In the genomic region with DNA sequence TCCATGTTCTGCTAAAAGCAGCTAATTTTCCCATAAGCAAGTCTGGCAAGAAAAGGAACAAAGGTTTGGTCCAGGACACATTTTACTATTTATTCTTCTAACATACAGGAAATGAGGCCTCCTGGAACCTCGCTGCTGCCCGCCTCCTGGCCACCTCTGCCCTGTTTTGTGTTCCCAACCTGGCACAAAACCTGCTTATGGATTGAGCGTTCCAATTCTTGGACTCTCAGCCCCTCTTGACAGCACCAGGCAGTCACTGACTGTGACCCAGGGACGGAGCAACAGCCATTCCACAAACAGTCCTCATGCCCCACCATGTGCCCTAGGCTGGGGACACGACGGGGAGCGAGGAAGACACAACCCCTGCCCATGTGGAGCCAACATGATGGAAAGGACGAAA, we compare ENCODE assay signal across 20 cellular contexts. TPM values are rescaled to one million over a fixed set of nuclear protein-coding genes. Genes with fewer than 3 reads are reported as not detected.
"Had no signal": no experiment of that assay in that cellular context is flagged by ENCODE, and none has a peak within 500 bp of the region (broad histone marks: within the 10 kb centered on the region; RNA-seq: fewer than 3 reads in every experiment).

No MANE protein-coding gene starts in this region.

- H3K27me3 ChIP-seq: brain microvascular endothelial cell, suprapubic skin had no signal

- H3K4me3 ChIP-seq: esophagus squamous epithelium, suprapubic skin had no signal

- ATAC-seq: activated T-helper 17 cell treated with anti-CD3 and anti-CD28 coated beads, Interleukin-2, amount 50 U/mL, for 72 hours; natural killer cell; T-cell had no signal

- H3K9me3 Mint-ChIP-seq: activated B cell treated with CpG ODN at 0.5 μM for 24 hours; activated CD4-positive, alpha-beta memory T cell treated with anti-CD3 and anti-CD28 coated beads, Interleukin-2, amount 10 ng/mL, durations not matched to agents 7 days and 5 days; activated naive CD8-positive, alpha-beta T cell treated with anti-CD3 and anti-CD28 coated beads for 36 hours; activated T-helper 17 cell treated with anti-CD3 and anti-CD28 coated beads, Interleukin-2, amount 50 U/mL, for 72 hours; natural killer cell had no signal

- H3K36me3 Mint-ChIP-seq: activated naive CD8-positive, alpha-beta T cell treated with anti-CD3 and anti-CD28 coated beads for 36 hours; natural killer cell; T-cell had no signal

- H3K27ac Mint-ChIP-seq: activated B cell treated with CpG ODN at 0.5 μM for 24 hours; activated CD4-positive, alpha-beta memory T cell treated with anti-CD3 and anti-CD28 coated beads, Interleukin-2, amount 10 ng/mL, durations not matched to agents 7 days and 5 days; activated naive CD8-positive, alpha-beta T cell treated with anti-CD3 and anti-CD28 coated beads for 36 hours; activated T-helper 17 cell treated with anti-CD3 and anti-CD28 coated beads, Interleukin-2, amount 50 U/mL, for 72 hours; memory B cell; natural killer cell; T-cell; type B pancreatic cell had no signal

- H3K36me3 ChIP-seq: brain microvascular endothelial cell, esophagus squamous epithelium, suprapubic skin had no signal

- H3K4me1 Mint-ChIP-seq: activated CD4-positive, alpha-beta memory T cell treated with anti-CD3 and anti-CD28 coated beads, Interleukin-2, amount 10 ng/mL, durations not matched to agents 7 days and 5 days; activated naive CD8-positive, alpha-beta T cell treated with anti-CD3 and anti-CD28 coated beads for 36 hours; activated T-helper 17 cell treated with anti-CD3 and anti-CD28 coated beads, Interleukin-2, amount 50 U/mL, for 72 hours; central memory CD8-positive, alpha-beta T cell had no signal

- H3K9me3 ChIP-seq: esophagus squamous epithelium, suprapubic skin had no signal

- H3K4me3 Mint-ChIP-seq: activated B cell treated with CpG ODN at 0.5 μM for 24 hours; activated CD4-positive, alpha-beta memory T cell treated with anti-CD3 and anti-CD28 coated beads, Interleukin-2, amount 10 ng/mL, durations not matched to agents 7 days and 5 days; activated naive CD8-positive, alpha-beta T cell treated with anti-CD3 and anti-CD28 coated beads for 36 hours; activated T-helper 17 cell treated with anti-CD3 and anti-CD28 coated beads, Interleukin-2, amount 50 U/mL, for 72 hours; central memory CD8-positive, alpha-beta T cell; memory B cell; natural killer cell; T-cell; type B pancreatic cell had no signal

- DNase-seq: activated B cell treated with CpG ODN at 0.5 μM for 24 hours; activated CD4-positive, alpha-beta memory T cell treated with anti-CD3 and anti-CD28 coated beads, Interleukin-2, amount 10 ng/mL, durations not matched to agents 7 days and 5 days; activated CD4-positive, alpha-beta T cell treated with anti-CD3 and anti-CD28 coated beads for 48 hours; activated naive CD4-positive, alpha-beta T cell; activated naive CD8-positive, alpha-beta T cell treated with anti-CD3 and anti-CD28 coated beads for 36 hours; activated T-cell treated with anti-CD3 and anti-CD28 coated beads, Interleukin-2, amount 50 U/mL, for 1 hour; amygdala; brain microvascular endothelial cell; effector CD8-positive, alpha-beta T cell; esophagus squamous epithelium; natural killer cell; posterior cingulate gyrus; stimulated activated CD4-positive, alpha-beta T cell treated with anti-CD3 and anti-CD28 coated beads, Interleukin-2, amount 100 ng/mL, for 24 hours; stimulated activated naive CD4-positive, alpha-beta T cell treated with Interleukin-2 at 50 U/mL for 16 hours; T-cell had no signal

- H3K27ac ChIP-seq: brain microvascular endothelial cell, esophagus squamous epithelium, suprapubic skin had no signal

RNA-seq across cellular contexts. Expression of a gene that starts 11.6 kb away (rescaled TPM):
- total RNA-seq: activated B cell treated with CpG ODN at 0.5 μM for 24 hours; activated CD4-positive, alpha-beta memory T cell treated with anti-CD3 and anti-CD28 coated beads, Interleukin-2, amount 10 ng/mL, durations not matched to agents 7 days and 5 days; natural killer cell had no signal
